ENCODE assay signal across 10 cellular contexts in the genomic region with DNA sequence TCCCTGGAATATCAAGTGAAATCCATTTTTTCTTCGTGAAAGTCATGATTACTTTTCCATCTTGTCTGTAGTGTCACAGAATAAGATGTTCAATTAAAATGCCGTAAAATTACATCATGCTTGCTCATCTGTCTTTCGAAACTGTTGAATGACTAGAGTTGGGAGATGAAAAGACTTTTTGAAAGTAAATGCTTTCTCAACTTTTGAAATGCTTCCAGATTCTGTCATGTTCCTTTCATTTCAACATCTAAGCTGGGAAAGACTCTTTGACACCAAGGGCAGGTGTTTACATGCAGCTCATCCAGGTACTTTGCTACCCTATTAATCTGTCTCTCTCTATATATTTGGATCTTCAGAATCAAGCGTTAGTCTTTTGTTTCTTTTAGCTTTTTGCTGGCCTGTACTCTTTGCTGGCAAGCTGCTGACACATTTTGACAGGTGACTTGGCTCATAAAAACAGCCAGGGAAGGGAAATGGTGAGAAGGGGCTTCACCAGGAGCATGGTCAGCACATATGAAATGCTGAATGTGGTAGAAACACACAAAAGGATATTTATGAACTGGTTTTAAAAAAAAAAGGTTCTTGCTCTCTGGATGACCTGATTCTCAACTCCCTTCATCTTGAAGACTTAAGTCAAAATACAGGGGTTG.
DNase-seq lines count a peak whose midpoint lies in the region; ATAC-seq and TF ChIP-seq lines count a peak whose summit lies in the region.
"Had no signal": no experiment of that assay in that cellular context is flagged by ENCODE, and none has a peak within 500 bp of the region (broad histone marks: within the 10 kb centered on the region; RNA-seq: fewer than 3 reads in every experiment).

No MANE protein-coding gene starts in this region.

- H3K4me2 ChIP-seq in parathyroid adenoma (ENCODE audit: low read length): peak overlapping the region; percentile 7

- TF ChIP-seq CTCF in epithelial cell of esophagus (IDR thresholded peaks at IDR 0.05; ENCODE audit: insufficient read depth, low read depth, low read length, missing control alignments): no peak
- TF ChIP-seq CTCF in parathyroid adenoma (IDR thresholded peaks at IDR 0.05): no peak

- H3K27ac ChIP-seq in parathyroid adenoma: peak overlapping the region; percentile 46
- H3K27ac ChIP-seq in effector memory CD4-positive, alpha-beta T cell (ENCODE audit: insufficient read depth, low read length, poor library complexity, severe bottlenecking): no peak overlapping the region
- H3K27ac ChIP-seq: psoas muscle, thyroid gland had no signal

- peak overlapping the region; percentile 32 for H3K27ac Mint-ChIP-seq in activated CD4-positive, alpha-beta T cell treated with anti-CD3 and anti-CD28 coated beads, Interleukin-2, amount 10 ng/mL, durations not matched to agents 24 days and 14 days

- ATAC-seq in GM18498 (IDR thresholded peaks at IDR 0.05; ENCODE audit: unreplicated experiment): no peak

- peaks cover 17% of the 10 kb centered on the region for H3K9me3 Mint-ChIP-seq in activated CD4-positive, alpha-beta T cell treated with anti-CD3 and anti-CD28 coated beads, Interleukin-2, amount 10 ng/mL, durations not matched to agents 24 days and 14 days

- H3K4me3 ChIP-seq in epithelial cell of esophagus (ENCODE audit: low read length) (no peak overlapping the region), parathyroid adenoma (ENCODE audit: low read depth, low read length) (peak overlapping the region; percentile 3)
- H3K4me3 ChIP-seq in effector memory CD4-positive, alpha-beta T cell (ENCODE audit: insufficient read depth, low read depth, low read length, poor library complexity, severe bottlenecking): no peak overlapping the region
- H3K4me3 ChIP-seq: psoas muscle, thyroid gland had no signal

- DNase-seq in activated CD4-positive, alpha-beta T cell treated with anti-CD3 and anti-CD28 coated beads, Interleukin-2, amount 10 ng/mL, durations not matched to agents 24 days and 14 days: no peak
- no peak for DNase-seq in activated CD4-positive, alpha-beta T cell treated with anti-CD3 and anti-CD28 coated beads for 1 hour
- peak; percentile 19 for DNase-seq in LoVo (ENCODE audit: low spot score)
- peak; percentile 95 for DNase-seq in epithelial cell of esophagus (ENCODE audit: low read depth)
- no peak for DNase-seq in CD1c-positive myeloid dendritic cell (ENCODE audit: extremely low spot score)
- no peak for DNase-seq in effector memory CD4-positive, alpha-beta T cell
- DNase-seq: psoas muscle, thyroid gland had no signal

- no peaks in the 10 kb centered on the region for H3K36me3 Mint-ChIP-seq in activated CD4-positive, alpha-beta T cell treated with anti-CD3 and anti-CD28 coated beads, Interleukin-2, amount 10 ng/mL, durations not matched to agents 24 days and 14 days (ENCODE audit: low read depth)

- intact Hi-C loops in activated CD4-positive, alpha-beta T cell treated with anti-CD3 and anti-CD28 coated beads, Interleukin-2, amount 10 ng/mL, durations not matched to agents 24 days and 14 days (cut with micrococcal nuclease): no loop called here

- no peaks in the 10 kb centered on the region for H3K36me3 ChIP-seq in parathyroid adenoma (ENCODE audit: control insufficient read depth, insufficient read depth, low read length)
- H3K36me3 ChIP-seq in effector memory CD4-positive, alpha-beta T cell (ENCODE audit: control insufficient read depth, insufficient read depth, low read length): no peaks in the 10 kb centered on the region
- H3K36me3 ChIP-seq: thyroid gland had no signal

- no peaks in the 10 kb centered on the region for H3K79me2 ChIP-seq in parathyroid adenoma

- H3K9ac ChIP-seq in parathyroid adenoma: no peak overlapping the region

- peaks cover 2% of the 10 kb centered on the region for H3K27me3 Mint-ChIP-seq in activated CD4-positive, alpha-beta T cell treated with anti-CD3 and anti-CD28 coated beads, Interleukin-2, amount 10 ng/mL, durations not matched to agents 24 days and 14 days

- peaks cover 3% of the 10 kb centered on the region for H3K4me1 Mint-ChIP-seq in activated CD4-positive, alpha-beta T cell treated with anti-CD3 and anti-CD28 coated beads, Interleukin-2, amount 10 ng/mL, durations not matched to agents 24 days and 14 days

- peaks cover 4% of the 10 kb centered on the region for H3K4me1 ChIP-seq in parathyroid adenoma
- H3K4me1 ChIP-seq in effector memory CD4-positive, alpha-beta T cell (ENCODE audit: control insufficient read depth, insufficient read depth, low read length, poor library complexity, severe bottlenecking): no peaks in the 10 kb centered on the region
- H3K4me1 ChIP-seq: thyroid gland had no signal

- H3K9me3 ChIP-seq in parathyroid adenoma (ENCODE audit: control insufficient read depth, low read length): no peaks in the 10 kb centered on the region
- no peaks in the 10 kb centered on the region for H3K9me3 ChIP-seq in effector memory CD4-positive, alpha-beta T cell (ENCODE audit: control insufficient read depth, low read length)
- H3K9me3 ChIP-seq: psoas muscle, thyroid gland had no signal

- peak overlapping the region; percentile 64 for H2AFZ ChIP-seq in parathyroid adenoma

- H3K4me3 Mint-ChIP-seq in activated CD4-positive, alpha-beta T cell treated with anti-CD3 and anti-CD28 coated beads, Interleukin-2, amount 10 ng/mL, durations not matched to agents 24 days and 14 days: no peak overlapping the region

- H3K27me3 ChIP-seq in parathyroid adenoma (ENCODE audit: control insufficient read depth, insufficient read depth, low read length): no peaks in the 10 kb centered on the region
- H3K27me3 ChIP-seq in effector memory CD4-positive, alpha-beta T cell (replicated peaks; ENCODE audit: control insufficient read depth, insufficient read depth, low read length, poor library complexity, severe bottlenecking): peaks cover 3% of the 10 kb centered on the region
- H3K27me3 ChIP-seq: thyroid gland had no signal

Comparison
In these comparisons a context has a peak if more than half of its experiments do, and no peak if none do; other contexts are left out.
1. DNase-seq: peak in LoVo (single experiment) and epithelial cell of esophagus (single experiment); none in activated CD4-positive, alpha-beta T cell treated with anti-CD3 and anti-CD28 coated beads, Interleukin-2, amount 10 ng/mL, durations not matched to agents 24 days and 14 days (single experiment), activated CD4-positive, alpha-beta T cell treated with anti-CD3 and anti-CD28 coated beads for 1 hour (single experiment), CD1c-positive myeloid dendritic cell (single experiment) and effector memory CD4-positive, alpha-beta T cell (0 of 3).